8 cellular contexts compared by ENCODE assay signal in genomic region chr1:61053712-61054608, GRCh38. TPM values are rescaled to one million over a fixed set of nuclear protein-coding genes. Genes with fewer than 3 reads are reported as not detected.
A peak's percentile ranks its signal among the peaks of the same experiment; 100 is the strongest.
DNase-seq lines count a peak whose midpoint lies in the region; ATAC-seq and TF ChIP-seq lines count a peak whose summit lies in the region.

No MANE protein-coding gene starts in this region.

- no peaks in the 10 kb centered on the region for H3K9me3 ChIP-seq in CD8-positive, alpha-beta T cell (ENCODE audit: low read length)

- peaks cover 28% of the 10 kb centered on the region for H3K4me1 ChIP-seq in CD8-positive, alpha-beta T cell (ENCODE audit: insufficient read depth, low read length)

- CTCF ChIA-PET in CD8-positive, alpha-beta T cell (lab: Charles Lee): interaction anchor here (0.7 to 0.8 kb wide), 2 partner anchors 11 to 24 kb away, joined by 3 to 6 read pairs; no protein-coding TSS in a partner anchor

- H3K4me1 Mint-ChIP-seq in CD8-positive, alpha-beta T cell (ENCODE audit: low read depth): peaks cover 38% of the 10 kb centered on the region
- H3K4me1 Mint-ChIP-seq in endothelial cell (ENCODE audit: unreplicated experiment): peaks cover 41% of the 10 kb centered on the region

- no peaks in the 10 kb centered on the region for H3K9me3 Mint-ChIP-seq in CD8-positive, alpha-beta T cell
- H3K9me3 Mint-ChIP-seq in endothelial cell (ENCODE audit: unreplicated experiment): no peaks in the 10 kb centered on the region

- no peak for ATAC-seq in CD8-positive, alpha-beta T cell
- ATAC-seq in GM19324 (IDR thresholded peaks at IDR 0.05; ENCODE audit: low FRiP score, unreplicated experiment) (no peak), HG02759 (IDR thresholded peaks at IDR 0.05; ENCODE audit: unreplicated experiment) (no peak), GM18511 (IDR thresholded peaks at IDR 0.05; ENCODE audit: unreplicated experiment) (no peak)

- TF ChIP-seq CTCF in CD8-positive, alpha-beta T cell (IDR thresholded peaks at IDR 0.05): no peak
- no peak for TF ChIP-seq CTCF in endothelial cell (IDR thresholded peaks at IDR 0.05; ENCODE audit: unreplicated experiment)

- H3K27me3 ChIP-seq in CD8-positive, alpha-beta T cell (ENCODE audit: insufficient read depth, low read length): no peaks in the 10 kb centered on the region

- H3K27me3 Mint-ChIP-seq in CD8-positive, alpha-beta T cell (ENCODE audit: low read depth): peaks cover 54% of the 10 kb centered on the region
- peaks cover 14% of the 10 kb centered on the region for H3K27me3 Mint-ChIP-seq in endothelial cell (ENCODE audit: unreplicated experiment)

- peak overlapping the region; percentile 78 for H3K4me3 Mint-ChIP-seq in CD8-positive, alpha-beta T cell
- H3K4me3 Mint-ChIP-seq in endothelial cell (ENCODE audit: unreplicated experiment): peak overlapping the region; percentile 90

- H3K27ac Mint-ChIP-seq in CD8-positive, alpha-beta T cell: no peak overlapping the region
- no peak overlapping the region for H3K27ac Mint-ChIP-seq in endothelial cell (ENCODE audit: unreplicated experiment)

- DNase-seq in CD8-positive, alpha-beta T cell: peak in 2 of 7 experiments; percentile 13 to 58
- peak; percentile 73 for DNase-seq in RPMI8226
- no peak for DNase-seq in endothelial cell (ENCODE audit: low spot score)
- DNase-seq in myocyte (ENCODE audit: low read depth): peak; percentile 5
- DNase-seq in foreskin melanocyte: no peak

- H3K4me3 ChIP-seq in CD8-positive, alpha-beta T cell (ENCODE audit: low read depth, low read length): peak overlapping the region; percentile 4

- no peak overlapping the region for H3K27ac ChIP-seq in CD8-positive, alpha-beta T cell (ENCODE audit: low read depth, low read length)

- no peaks in the 10 kb centered on the region for H3K36me3 ChIP-seq in CD8-positive, alpha-beta T cell (ENCODE audit: insufficient read depth, low read length)

- intact Hi-C loops in CD8-positive, alpha-beta T cell (cut with DNase I, micrococcal nuclease): loop anchor here in 1 of 2 experiments (5.0 to 10.0 kb wide), 3 partner anchors 671 to 1239 kb away; partner anchors contain the start of genes HOOK1 and TM2D1

- POLR2A ChIA-PET in CD8-positive, alpha-beta T cell (lab: Charles Lee): interaction anchor here (0.8 to 7.8 kb wide), 2 partner anchors 23 to 26 kb away, joined by 3 to 66 read pairs; no protein-coding TSS in a partner anchor

- no peaks in the 10 kb centered on the region for H3K36me3 Mint-ChIP-seq in CD8-positive, alpha-beta T cell
- no peaks in the 10 kb centered on the region for H3K36me3 Mint-ChIP-seq in endothelial cell (ENCODE audit: low read depth, unreplicated experiment)

RNA-seq across cellular contexts. Expression of gene NFIA, which starts 28.4 kb away (rescaled TPM):
- 1 to 10 TPM; 5.3 to 6.7 TPM for total RNA-seq in CD8-positive, alpha-beta T cell
- 16.2 TPM for total RNA-seq in endothelial cell (ENCODE audit: unreplicated experiment)
- total RNA-seq in myocyte: 2.0 and 2.1 TPM in 2 replicates
- 1.1 TPM for polyA plus RNA-seq in myocyte (2012)

Comparison
In these comparisons a context has a peak if more than half of its experiments do, and no peak if none do; other contexts are left out.
1. DNase-seq: peak in RPMI8226 (single experiment) and myocyte (single experiment); none in endothelial cell (single experiment) and foreskin melanocyte (single experiment).